In the genomic region with DNA sequence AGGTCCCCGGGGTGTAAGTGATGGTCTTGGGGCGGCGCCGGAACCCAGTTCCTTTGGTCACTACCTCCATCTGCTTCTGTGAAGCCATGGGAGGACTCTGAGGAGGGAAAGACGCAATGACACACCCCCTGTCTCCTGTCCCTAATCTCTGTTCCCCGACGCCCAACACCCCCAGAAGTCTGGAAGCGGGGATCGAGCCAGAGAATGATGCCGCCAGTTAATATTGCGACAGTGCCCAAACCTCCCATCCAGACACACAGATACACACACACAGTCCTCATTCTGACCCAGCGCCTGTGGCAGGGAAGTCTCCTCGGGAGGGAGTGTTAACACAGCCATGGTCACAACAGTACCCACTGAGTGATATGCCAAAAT, we compare ENCODE assay signal across 8 cellular contexts.
DNase-seq lines count a peak whose midpoint lies in the region; ATAC-seq and TF ChIP-seq lines count a peak whose summit lies in the region.

No MANE protein-coding gene starts in this region.

- H3K36me3 ChIP-seq in KOPT-K1 (ENCODE audit: insufficient read depth, low read length) (peaks cover 17% of the 10 kb centered on the region), muscle layer of colon (ENCODE audit: insufficient read depth, low read length) (peaks cover 14% of the 10 kb centered on the region)

- H3K4me1 ChIP-seq in muscle layer of colon (ENCODE audit: insufficient read depth, low read length): peaks cover 15% of the 10 kb centered on the region

- H3K9me3 ChIP-seq in KOPT-K1 (ENCODE audit: insufficient read depth, low read length, poor library complexity, severe bottlenecking): no peaks in the 10 kb centered on the region
- H3K9me3 ChIP-seq in muscle layer of colon (ENCODE audit: low read length): no peaks in the 10 kb centered on the region

- TF ChIP-seq CTCF in coronary artery (IDR thresholded peaks at IDR 0.05): no peak

- peak overlapping the region; percentile 91 for H3K4me3 ChIP-seq in coronary artery
- H3K4me3 ChIP-seq in muscle layer of colon (ENCODE audit: low read depth in 1 of 2, low read length in 2 of 2): peak overlapping the region; percentile 96 to 98

- peak overlapping the region; percentile 92 for H3K9ac ChIP-seq in muscle layer of colon (ENCODE audit: low read length)

- H3K27me3 ChIP-seq in muscle layer of colon (ENCODE audit: control insufficient read depth in 1 of 2, insufficient read depth in 2 of 2, low read length in 2 of 2): no peaks in the 10 kb centered on the region

- H3K27ac ChIP-seq in KOPT-K1 (ENCODE audit: low read depth, low read length, poor library complexity, severe bottlenecking) (peak overlapping the region; percentile 64), coronary artery (peak overlapping the region in 1 of 2 donors; percentile 84), muscle layer of colon (ENCODE audit: low read depth, low read length) (peak overlapping the region; percentile 71)

- DNase-seq in SIG-M5 treated with dmso at 0.1 percent for 504 hours (lab: John Stamatoyannopoulos, UW; ENCODE audit: unreplicated experiment) (peak; percentile 50), SIG-M5 (lab: John Stamatoyannopoulos, UW) (no peak), coronary artery (ENCODE audit: low spot score) (no peak), germinal center (ENCODE audit: low spot score) (no peak)
- DNase-seq in NK-92 treated with Interleukin-12 subunit alpha and Interleukin-12 subunit beta, amount 100 ng/mL, for 24 hours (lab: John Stamatoyannopoulos, UW): no peak

- ATAC-seq in GM18517 (IDR thresholded peaks at IDR 0.05; ENCODE audit: unreplicated experiment): no peak
